32 cellular contexts compared by ENCODE assay signal in genomic region chr11:56909080-56909479, GRCh38.
"Had no signal": no experiment of that assay in that cellular context is flagged by ENCODE, and none has a peak within 500 bp of the region (broad histone marks: within the 10 kb centered on the region; RNA-seq: fewer than 3 reads in every experiment).

No MANE protein-coding gene starts in this region.

- H3K4me1 ChIP-seq: ascending aorta had no signal

- H3K27me3 ChIP-seq: ascending aorta, cardiac muscle cell had no signal

- H3K36me3 ChIP-seq: ascending aorta, cardiac muscle cell, WERI-Rb-1 had no signal

- H3K9me3 ChIP-seq: ascending aorta had no signal

- ATAC-seq: activated CD4-positive, alpha-beta T cell treated with anti-CD3 and anti-CD28 coated beads for 36 hours; activated CD4-positive, CD25-positive, alpha-beta regulatory T cell treated with anti-CD3 and anti-CD28 coated beads, Interleukin-2, amount 50 U/mL, for 24 hours; activated CD8-positive, alpha-beta memory T cell treated with anti-CD3 and anti-CD28 coated beads, Interleukin-2, amount 10 ng/mL, durations not matched to agents 7 days and 5 days; activated CD8-positive, alpha-beta T cell treated with anti-CD3 and anti-CD28 coated beads, Interleukin-2, amount 10 ng/mL, durations not matched to agents 7 days and 5 days; activated naive CD8-positive, alpha-beta T cell treated with anti-CD3 and anti-CD28 coated beads, Interleukin-2, amount 50 U/mL, for 24 hours; WTC11 had no signal

- H3K4me3 ChIP-seq: ascending aorta, cardiac muscle cell had no signal

- FAIRE-seq: bronchial epithelial cell had no signal

- H3K27ac ChIP-seq: ascending aorta, cardiac muscle cell, WERI-Rb-1 had no signal

- DNase-seq: activated CD4-positive, alpha-beta memory T cell treated with anti-CD3 and anti-CD28 coated beads, Interleukin-2, amount 10 ng/mL, durations not matched to agents 7 days and 5 days; activated CD4-positive, alpha-beta T cell treated with anti-CD3 and anti-CD28 coated beads for 1 hour; activated CD4-positive, alpha-beta T cell treated with anti-CD3 and anti-CD28 coated beads for 36 hours; activated CD4-positive, alpha-beta T cell treated with anti-CD3 and anti-CD28 coated beads for 48 hours; activated CD4-positive, alpha-beta T cell treated with anti-CD3 and anti-CD28 coated beads, Interleukin-2, amount 10 ng/mL, durations not matched to agents 7 days and 5 days; activated CD4-positive, alpha-beta T cell treated with anti-CD3 and anti-CD28 coated beads, Interleukin-2, amount 50 U/mL, for 48 hours; activated CD4-positive, CD25-positive, alpha-beta regulatory T cell; activated CD8-positive, alpha-beta memory T cell treated with anti-CD3 and anti-CD28 coated beads for 24 hours; activated CD8-positive, alpha-beta memory T cell treated with anti-CD3 and anti-CD28 coated beads, Interleukin-2, amount 10 ng/mL, durations not matched to agents 7 days and 5 days; activated CD8-positive, alpha-beta memory T cell treated with anti-CD3 and anti-CD28 coated beads, Interleukin-2, amount 50 U/mL, for 48 hours; activated CD8-positive, alpha-beta T cell treated with anti-CD3 and anti-CD28 coated beads, Interleukin-2, amount 10 ng/mL, durations not matched to agents 7 days and 5 days; activated effector memory CD4-positive, alpha-beta T cell treated with Interleukin-2 at 50 U/mL for 16 hours; activated gamma-delta T cell; activated naive CD4-positive, alpha-beta T cell treated with anti-CD3 and anti-CD28 coated beads, Interleukin-2, amount 10 ng/mL, durations not matched to agents 7 days and 5 days; activated naive CD4-positive, alpha-beta T cell treated with Interleukin-2 at 50 U/mL for 16 hours; activated naive CD8-positive, alpha-beta T cell treated with anti-CD3 and anti-CD28 coated beads, Interleukin-2, amount 10 ng/mL, durations not matched to agents 7 days and 5 days; activated naive CD8-positive, alpha-beta T cell treated with anti-CD3 and anti-CD28 coated beads, Interleukin-2, amount 50 U/mL, for 24 hours; activated T-cell treated with anti-CD3 and anti-CD28 coated beads, Interleukin-2, amount 50 U/mL, for 24 hours; activated T-cell treated with anti-CD3 and anti-CD28 coated beads, Interleukin-2, amount 50 U/mL, for 48 hours; amygdala; anterior cingulate cortex; caudate nucleus; cerebellar nuclear complex; T-helper 1 cell; T-helper 2 cell; T-helper 9 cell; WERI-Rb-1 had no signal
